Comparison of ENCODE assay signal across 1 cellular context in genomic region chr11:33801821-33802413, GRCh38.
TF ChIP-seq lines count a peak whose summit lies in the region.

No MANE protein-coding gene starts in this region.

TF ChIP-seq in IMR-90, 13 proteins besides CTCF, POLR2A, EP300 and RAD21:
- TF ChIP-seq RCOR1 (IDR thresholded peaks at IDR 0.05; ENCODE audit: insufficient replicate concordance, low read length) (no peak), RFX5 (IDR thresholded peaks at IDR 0.05; ENCODE audit: low read depth, low read length) (no peak)
TF ChIP-seq in IMR-90: peak in this region for 0.
